ENCODE assay signal across 17 cellular contexts in the genomic region with DNA sequence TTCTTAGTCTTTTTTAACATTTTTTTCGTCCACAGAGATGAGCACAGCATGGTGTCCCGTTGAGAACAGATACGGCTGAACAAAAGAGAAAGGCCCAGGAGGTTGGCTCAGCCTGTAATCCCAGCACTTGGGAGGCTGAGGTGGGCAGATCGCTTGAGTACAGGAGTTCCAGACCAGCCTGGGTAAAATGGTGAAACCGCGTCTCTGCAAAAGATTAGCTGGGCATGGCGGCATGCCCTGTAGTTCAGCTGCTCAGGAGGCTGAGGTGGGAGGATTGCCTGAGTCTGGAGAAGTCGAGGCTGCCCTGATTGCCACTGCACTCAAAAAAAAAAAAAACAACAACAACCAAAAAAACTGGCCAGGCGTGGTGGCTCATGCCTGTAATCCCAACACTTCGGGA. TPM values are rescaled to one million over a fixed set of nuclear protein-coding genes. Genes with fewer than 3 reads are reported as not detected.
DNase-seq lines count a peak whose midpoint lies in the region; ATAC-seq and TF ChIP-seq lines count a peak whose summit lies in the region.
"Had no signal": no experiment of that assay in that cellular context is flagged by ENCODE, and none has a peak within 500 bp of the region (broad histone marks: within the 10 kb centered on the region; RNA-seq: fewer than 3 reads in every experiment).

No MANE protein-coding gene starts in this region.

- no peak overlapping the region for H3K27ac Mint-ChIP-seq in activated CD8-positive, alpha-beta memory T cell treated with anti-CD3 and anti-CD28 coated beads, Interleukin-2, amount 10 ng/mL, durations not matched to agents 7 days and 5 days
- H3K27ac Mint-ChIP-seq: CD8-positive, alpha-beta memory T cell had no signal

- CTCF ChIA-PET in activated CD8-positive, alpha-beta memory T cell treated with anti-CD3 and anti-CD28 coated beads, Interleukin-2, amount 10 ng/mL, durations not matched to agents 7 days and 5 days (lab: Charles Lee) = no interaction called here
- CTCF ChIA-PET in HEK293 (lab: Yijun Ruan, JAX) = no interaction called here

- peak; percentile 37 for DNase-seq in activated CD8-positive, alpha-beta memory T cell treated with anti-CD3 and anti-CD28 coated beads, Interleukin-2, amount 50 U/mL, for 48 hours
- no peak for DNase-seq in activated CD8-positive, alpha-beta memory T cell treated with anti-CD3 and anti-CD28 coated beads, Interleukin-2, amount 10 ng/mL, durations not matched to agents 7 days and 5 days
- DNase-seq in left lobe of liver (ENCODE audit: low spot score) (peak; percentile 5), spleen (peak; percentile 37)
- DNase-seq in stimulated activated naive CD8-positive, alpha-beta T cell treated with anti-CD3 and anti-CD28 coated beads, Interleukin-15, Interleukin-2, amounts not matched to agents 100 U/mL and 50 U/mL, for 24 hours = no peak
- DNase-seq: DMS79 treated with DMSO at 0.1 percent for 48 hours; NCI-H1417 treated with DMSO at 0.1 percent for 48 hours; NCI-H1930; NCI-H2171; NCI-H446; NCI-H69; NK-92 treated with Interleukin-12 subunit alpha and Interleukin-12 subunit beta, amount 100 ng/mL, for 24 hours had no signal

- POLR2A ChIA-PET in HEK293 (lab: Yijun Ruan, JAX) = interaction anchor here (0.6 kb wide), 1 partner anchor 15 kb away, joined by 3 read pairs; no protein-coding TSS in a partner anchor

- H3K9me3 Mint-ChIP-seq in activated CD8-positive, alpha-beta memory T cell treated with anti-CD3 and anti-CD28 coated beads, Interleukin-2, amount 10 ng/mL, durations not matched to agents 7 days and 5 days (ENCODE audit: low read depth) = no peaks in the 10 kb centered on the region
- H3K9me3 Mint-ChIP-seq: CD8-positive, alpha-beta memory T cell had no signal

- no peaks in the 10 kb centered on the region for H3K27me3 ChIP-seq in spleen (replicated peaks in 1 of 7)

- H3K4me3 ChIP-seq in HEK293 (ENCODE audit: low read depth, low read length) = no peak overlapping the region
- H3K4me3 ChIP-seq in spleen = no peak overlapping the region

- TF ChIP-seq POLR2A in spleen (IDR thresholded peaks at IDR 0.05) = no peak

- peaks cover 35% of the 10 kb centered on the region for H3K36me3 Mint-ChIP-seq in activated CD8-positive, alpha-beta memory T cell treated with anti-CD3 and anti-CD28 coated beads, Interleukin-2, amount 10 ng/mL, durations not matched to agents 7 days and 5 days

- peaks cover 20% of the 10 kb centered on the region for H3K4me1 Mint-ChIP-seq in activated CD8-positive, alpha-beta memory T cell treated with anti-CD3 and anti-CD28 coated beads, Interleukin-2, amount 10 ng/mL, durations not matched to agents 7 days and 5 days

- H3K4me1 ChIP-seq in HEK293 (ENCODE audit: control insufficient read depth, insufficient read depth, low read length) = no peaks in the 10 kb centered on the region
- H3K4me1 ChIP-seq in spleen = peaks cover 7 to 16% (median 13%) of the 10 kb centered on the region in 6 donors

- TF ChIP-seq CTCF in HEK293 (tag by site-specific recombination; IDR thresholded peaks at IDR 0.05) = no peak
- TF ChIP-seq CTCF in spleen (IDR thresholded peaks at IDR 0.05 in 8 of 11, conservative IDR thresholded peaks at IDR 0.05 in 3 of 11) = no peak

- ATAC-seq in activated CD8-positive, alpha-beta memory T cell treated with anti-CD3 and anti-CD28 coated beads, Interleukin-2, amount 10 ng/mL, durations not matched to agents 7 days and 5 days = no peak
- ATAC-seq in left lobe of liver (no peak), GM21526 (IDR thresholded peaks at IDR 0.05; ENCODE audit: low FRiP score, unreplicated experiment) (no peak), GM19397 (IDR thresholded peaks at IDR 0.05; ENCODE audit: unreplicated experiment) (no peak)
- no peak for ATAC-seq in stimulated activated naive CD8-positive, alpha-beta T cell treated with anti-CD3 and anti-CD28 coated beads, Interleukin-15, Interleukin-2, amounts not matched to agents 100 U/mL and 50 U/mL, for 24 hours
- ATAC-seq: HCT116 had no signal

- no peaks in the 10 kb centered on the region for H3K27me3 Mint-ChIP-seq in activated CD8-positive, alpha-beta memory T cell treated with anti-CD3 and anti-CD28 coated beads, Interleukin-2, amount 10 ng/mL, durations not matched to agents 7 days and 5 days
- H3K27me3 Mint-ChIP-seq: CD8-positive, alpha-beta memory T cell had no signal

- intact Hi-C loops in spleen (cut with DNase I; ENCODE audit: low total_unique reads) = no loop called here

- no peak overlapping the region for H3K4me3 Mint-ChIP-seq in activated CD8-positive, alpha-beta memory T cell treated with anti-CD3 and anti-CD28 coated beads, Interleukin-2, amount 10 ng/mL, durations not matched to agents 7 days and 5 days
- H3K4me3 Mint-ChIP-seq: CD8-positive, alpha-beta memory T cell had no signal

- H3K27ac ChIP-seq in HEK293 (ENCODE audit: extremely low read depth, low read depth, low read length) (no peak overlapping the region), spleen (no peak overlapping the region)

- H3K36me3 ChIP-seq in HEK293 (ENCODE audit: control insufficient read depth in 2 of 2, insufficient read depth in 1 of 2, low read length in 2 of 2) (peaks cover 24 to 56% of the 10 kb centered on the region in 2 experiments; a peak in 2 of 3 replicates), spleen (peaks cover 4 to 64% (median 52%) of the 10 kb centered on the region in 6 donors)

- 95 to 98% (median 97%) methylated on average over 10 of the region's 10 CpGs for WGBS in spleen, 5 donors

- H3K9me3 ChIP-seq in HEK293 (ENCODE audit: control insufficient read depth, insufficient read depth, low read depth, low read length) (no peaks in the 10 kb centered on the region), spleen (no peaks in the 10 kb centered on the region)

TF ChIP-seq in HEK293, 187 proteins besides CTCF, POLR2A, EP300 and RAD21:
- TF ChIP-seq ZNF239 (tag by site-specific recombination; IDR thresholded peaks at IDR 0.05) (no peak), ZNF585B (tag by site-specific recombination; IDR thresholded peaks at IDR 0.05) (no peak), ZNF423 (tag by site-specific recombination; IDR thresholded peaks at IDR 0.05) (no peak), ZNF48 (tag by site-specific recombination; IDR thresholded peaks at IDR 0.05) (no peak), ZNF600 (tag by site-specific recombination; IDR thresholded peaks at IDR 0.05) (peak; percentile 22; the same call in 1 of the 2 replicates)
- TF ChIP-seq, protein P1, sequence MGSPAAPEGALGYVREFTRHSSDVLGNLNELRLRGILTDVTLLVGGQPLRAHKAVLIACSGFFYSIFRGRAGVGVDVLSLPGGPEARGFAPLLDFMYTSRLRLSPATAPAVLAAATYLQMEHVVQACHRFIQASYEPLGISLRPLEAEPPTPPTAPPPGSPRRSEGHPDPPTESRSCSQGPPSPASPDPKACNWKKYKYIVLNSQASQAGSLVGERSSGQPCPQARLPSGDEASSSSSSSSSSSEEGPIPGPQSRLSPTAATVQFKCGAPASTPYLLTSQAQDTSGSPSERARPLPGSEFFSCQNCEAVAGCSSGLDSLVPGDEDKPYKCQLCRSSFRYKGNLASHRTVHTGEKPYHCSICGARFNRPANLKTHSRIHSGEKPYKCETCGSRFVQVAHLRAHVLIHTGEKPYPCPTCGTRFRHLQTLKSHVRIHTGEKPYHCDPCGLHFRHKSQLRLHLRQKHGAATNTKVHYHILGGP (tag by site-specific recombination; IDR thresholded peaks at IDR 0.05) = no peak

RNA-seq across cellular contexts. Expression of a gene that starts 5.9 kb away (rescaled TPM):
- 10 to 100 TPM; 54.1 to 68.0 TPM for total RNA-seq in activated CD8-positive, alpha-beta memory T cell treated with anti-CD3 and anti-CD28 coated beads, Interleukin-2, amount 10 ng/mL, durations not matched to agents 7 days and 5 days
- total RNA-seq in left lobe of liver (14.3 TPM), spleen (10 to 100 TPM; 41.1 to 70.2 (median 48.3) TPM)
- polyA plus RNA-seq in spleen = 10 to 100 TPM; 11.8 to 20.8 (median 17.5) TPM

RNA-seq across cellular contexts. Expression of a gene that starts 14.8 kb away (rescaled TPM):
- 10 to 100 TPM; 64.2 to 69.3 TPM for total RNA-seq in activated CD8-positive, alpha-beta memory T cell treated with anti-CD3 and anti-CD28 coated beads, Interleukin-2, amount 10 ng/mL, durations not matched to agents 7 days and 5 days
- total RNA-seq in left lobe of liver (19.6 TPM), spleen (10 to 100 TPM; 16.0 to 42.7 (median 23.3) TPM)
- 10 to 100 TPM; 30.0 to 46.5 (median 41.3) TPM for polyA plus RNA-seq in spleen

RNA-seq across cellular contexts. Expression of a gene that starts 49.5 kb away (rescaled TPM):
- 10 to 100 TPM; 20.2 to 24.4 TPM for total RNA-seq in activated CD8-positive, alpha-beta memory T cell treated with anti-CD3 and anti-CD28 coated beads, Interleukin-2, amount 10 ng/mL, durations not matched to agents 7 days and 5 days
- 40.3 TPM for total RNA-seq in left lobe of liver
- total RNA-seq in spleen = 10 to 100 TPM; 30.2 to 60.7 (median 55.0) TPM
- polyA plus RNA-seq in spleen = 10 to 100 TPM in 2 of 3 donors, 1 to 10 TPM in 1; 9.9 to 35.1 (median 25.3) TPM

Comparison
In these comparisons a context has a peak if more than half of its experiments do, and no peak if none do; other contexts are left out.
1. DNase-seq: peak in activated CD8-positive, alpha-beta memory T cell treated with anti-CD3 and anti-CD28 coated beads, Interleukin-2, amount 50 U/mL, for 48 hours (single experiment), left lobe of liver (single experiment) and spleen (single experiment); none in activated CD8-positive, alpha-beta memory T cell treated with anti-CD3 and anti-CD28 coated beads, Interleukin-2, amount 10 ng/mL, durations not matched to agents 7 days and 5 days (single experiment) and stimulated activated naive CD8-positive, alpha-beta T cell treated with anti-CD3 and anti-CD28 coated beads, Interleukin-15, Interleukin-2, amounts not matched to agents 100 U/mL and 50 U/mL, for 24 hours (single experiment).